In the genomic region with DNA sequence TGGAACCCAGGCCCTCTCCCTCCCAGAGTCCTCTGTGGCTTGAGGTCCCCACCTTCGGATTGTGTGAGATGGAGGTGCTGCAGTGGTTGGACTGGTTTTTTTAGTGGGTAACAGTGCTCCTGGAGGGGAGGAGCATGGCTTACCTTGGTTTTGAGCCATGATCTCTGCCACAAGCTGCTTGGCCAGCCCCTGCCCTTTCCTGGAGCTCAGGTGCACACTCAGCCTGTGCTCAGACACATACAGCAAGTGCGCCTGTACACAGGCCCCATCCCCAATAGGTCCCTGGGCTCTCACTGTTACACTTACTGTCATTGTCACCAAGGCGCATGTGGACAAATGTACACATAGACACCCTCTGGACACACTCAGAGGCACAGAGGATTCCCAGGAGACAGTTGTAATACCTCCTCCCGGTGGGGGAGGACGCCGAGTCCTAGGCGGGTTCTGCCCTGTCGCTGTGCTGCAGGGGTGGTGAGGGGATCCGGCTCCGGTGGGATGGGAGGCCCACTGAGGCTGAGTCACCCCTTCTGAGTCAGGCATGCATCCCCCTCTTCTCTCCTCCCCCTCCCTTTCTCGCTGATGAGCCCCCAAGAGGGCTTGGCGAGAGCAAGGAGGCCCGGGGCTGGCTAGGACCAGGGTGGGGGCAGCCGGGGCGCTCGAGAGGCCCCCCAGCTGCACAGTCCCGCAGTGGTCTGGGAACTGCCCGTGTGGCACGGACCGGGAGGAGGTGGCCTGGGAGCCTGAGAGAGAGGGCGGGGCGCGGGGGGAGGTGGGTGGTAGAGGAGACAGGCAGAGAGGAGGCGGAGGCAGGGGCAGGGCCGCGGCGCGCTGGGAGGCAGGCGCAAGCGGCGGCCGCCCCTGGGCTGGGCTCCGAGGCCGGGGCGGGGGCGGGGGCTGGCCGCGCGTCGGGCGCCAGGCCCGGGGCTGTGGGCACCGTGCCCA, we compare ENCODE assay signal across 8 cellular contexts. TPM values are rescaled to one million over a fixed set of nuclear protein-coding genes. Genes with fewer than 3 reads are reported as not detected.
DNase-seq lines count a peak whose midpoint lies in the region; ATAC-seq and TF ChIP-seq lines count a peak whose summit lies in the region.

No MANE protein-coding gene starts in this region.

- H3K27ac ChIP-seq in BLaER1 treated with 17β-estradiol and CSF1 and Interleukin-3, amounts not matched to agents 10 nM and 100 nM = peak overlapping the region in 9 of 11 experiments; percentile 35 to 66 (median 62); a peak in 14 of 22 replicates

- peak overlapping the region; percentile 95 to 100 (median 99) for H3K4me2 ChIP-seq in BLaER1 treated with 17β-estradiol and CSF1 and Interleukin-3, amounts not matched to agents 10 nM and 100 nM

- no peaks in the 10 kb centered on the region for H3K36me3 ChIP-seq in BLaER1 treated with 17β-estradiol and CSF1 and Interleukin-3, amounts not matched to agents 10 nM and 100 nM
- H3K36me3 ChIP-seq in iPS-15b (ENCODE audit: control insufficient read depth, insufficient read depth, low read length) = no peaks in the 10 kb centered on the region

- peak; percentile 77 for DNase-seq in HuH-7 (ENCODE audit: low spot score)
- peak; percentile 71 for DNase-seq in SK-N-DZ (ENCODE audit: low spot score)
- peak; percentile 90 to 92 for DNase-seq in T47D (ENCODE audit: low read depth in 1 of 2, low spot score in 1 of 2)
- DNase-seq in retinal pigment epithelial cell (ENCODE audit: low read depth) = no peak

- ATAC-seq in HG02885 (IDR thresholded peaks at IDR 0.05; ENCODE audit: poor library complexity, unreplicated experiment) (no peak), HG02798 (IDR thresholded peaks at IDR 0.05; ENCODE audit: poor library complexity, unreplicated experiment) (no peak)

- peak overlapping the region; percentile 63 to 84 (median 74) for H3K4me3 ChIP-seq in BLaER1 treated with 17β-estradiol and CSF1 and Interleukin-3, amounts not matched to agents 10 nM and 100 nM
- H3K4me3 ChIP-seq in iPS-15b (ENCODE audit: low read depth, low read length) = peak overlapping the region; percentile 53
- H3K4me3 ChIP-seq in retinal pigment epithelial cell (ENCODE audit: low read length) = peak overlapping the region; percentile 63

- TF ChIP-seq CTCF in retinal pigment epithelial cell (conservative IDR thresholded peaks at IDR 0.05; ENCODE audit: low read depth, low read length) = no peak

- peaks cover 0 to 24% (median 7%) of the 10 kb centered on the region in 11 experiments; a peak in 9 of 22 replicates for H4K20me1 ChIP-seq in BLaER1 treated with 17β-estradiol and CSF1 and Interleukin-3, amounts not matched to agents 10 nM and 100 nM

- in situ Hi-C loops in T47D (cut with HindIII; ENCODE audit: low pct_unique_long_range_greater_than_20kb, low sequenced_read_pairs) = no loop called here

- no peaks in the 10 kb centered on the region for H3K9me3 ChIP-seq in BLaER1 treated with 17β-estradiol and CSF1 and Interleukin-3, amounts not matched to agents 10 nM and 100 nM (replicated peaks in 1 of 11)
- no peaks in the 10 kb centered on the region for H3K9me3 ChIP-seq in iPS-15b (ENCODE audit: control insufficient read depth, insufficient read depth, low read length)

- H3K27me3 ChIP-seq in BLaER1 treated with 17β-estradiol and CSF1 and Interleukin-3, amounts not matched to agents 10 nM and 100 nM = peaks cover 0 to 3% (median 0%) of the 10 kb centered on the region in 11 experiments; a peak in 1 of 22 replicates
- H3K27me3 ChIP-seq in iPS-15b (ENCODE audit: control insufficient read depth, insufficient read depth, low read length) = peaks cover 10% of the 10 kb centered on the region

- H3K9ac ChIP-seq in BLaER1 treated with 17β-estradiol and CSF1 and Interleukin-3, amounts not matched to agents 10 nM and 100 nM = peak overlapping the region; percentile 60 to 84 (median 79)
- H3K9ac ChIP-seq in iPS-15b (ENCODE audit: low read depth, low read length) = peak overlapping the region; percentile 73

- H3K4me1 ChIP-seq in BLaER1 treated with 17β-estradiol and CSF1 and Interleukin-3, amounts not matched to agents 10 nM and 100 nM = peaks cover 16 to 62% (median 50%) of the 10 kb centered on the region in 10 experiments
- peaks cover 13% of the 10 kb centered on the region for H3K4me1 ChIP-seq in iPS-15b (ENCODE audit: control insufficient read depth, insufficient read depth, low read length)

RNA-seq across cellular contexts. Expression of a gene that starts 0.5 kb away (rescaled TPM):
- 34.6 and 44.4 TPM in 2 replicates for polyA plus RNA-seq in SK-N-DZ (2014; cell fraction: cytosol; rRNA removed)
- 12.8 and 21.7 TPM in 2 replicates for polyA plus RNA-seq in SK-N-DZ (2014; cell fraction: nucleus; rRNA removed)
